In genomic region chrX:38052096-38052495, GRCh38 we compare ENCODE assay signal across 10 cellular contexts. TPM values are rescaled to one million over a fixed set of nuclear protein-coding genes. Genes with fewer than 3 reads are reported as not detected.
DNase-seq lines count a peak whose midpoint lies in the region; ATAC-seq and TF ChIP-seq lines count a peak whose summit lies in the region.
"Had no signal": no experiment of that assay in that cellular context is flagged by ENCODE, and none has a peak within 500 bp of the region (broad histone marks: within the 10 kb centered on the region; RNA-seq: fewer than 3 reads in every experiment).

No MANE protein-coding gene starts in this region.

- H3K79me2 ChIP-seq in GM23248 (ENCODE audit: insufficient read depth) = no peaks in the 10 kb centered on the region

- no peak overlapping the region for H3K4me2 ChIP-seq in GM23248 (ENCODE audit: unreplicated experiment)

- H3K4me3 ChIP-seq in AG04449 (ENCODE audit: low read depth, low read length) (no peak overlapping the region), GM23248 (no peak overlapping the region), fibroblast of pulmonary artery (replicated peaks; ENCODE audit: low read depth, low read length) (no peak overlapping the region), left ventricle myocardium inferior (no peak overlapping the region)
- H3K4me3 ChIP-seq: adrenal gland had no signal

- POLR2A ChIA-PET in AG04449 (lab: Yijun Ruan, JAX) = no interaction called here

- peaks cover 15% of the 10 kb centered on the region; the same call in 1 of the 2 replicates for H3F3A ChIP-seq in GM23248 (ENCODE audit: insufficient read depth)

- TF ChIP-seq CTCF in AG04449 (IDR thresholded peaks at IDR 0.05; ENCODE audit: insufficient read depth, low read length, missing control alignments) (no peak), fibroblast of pulmonary artery (IDR thresholded peaks at IDR 0.05; ENCODE audit: low read length, missing control alignments) (no peak), left ventricle myocardium inferior (IDR thresholded peaks at IDR 0.05; ENCODE audit: borderline replicate concordance) (no peak)

- H2AFZ ChIP-seq in GM23248 = no peak overlapping the region

- H3K9ac ChIP-seq in GM23248 = no peak overlapping the region

- H3K9me2 ChIP-seq in GM23248 (ENCODE audit: insufficient read depth) = no peaks in the 10 kb centered on the region

- H3K27me3 ChIP-seq in GM23248 (replicated peaks; ENCODE audit: insufficient read depth) (no peaks in the 10 kb centered on the region), left ventricle myocardium inferior (ENCODE audit: low read depth) (no peaks in the 10 kb centered on the region)
- H3K27me3 ChIP-seq: adrenal gland had no signal

- CTCF ChIA-PET in AG04449 (lab: Yijun Ruan, JAX) = no interaction called here

- no peaks in the 10 kb centered on the region for H3K36me3 ChIP-seq in GM23248 (ENCODE audit: low read depth)
- H3K36me3 ChIP-seq in left ventricle myocardium inferior = no peaks in the 10 kb centered on the region
- H3K36me3 ChIP-seq: adrenal gland had no signal

- H4K20me1 ChIP-seq in GM23248 (ENCODE audit: insufficient read depth) = no peaks in the 10 kb centered on the region

- H3K4me1 ChIP-seq in GM23248 (ENCODE audit: insufficient read depth) (peaks cover 23% of the 10 kb centered on the region), left ventricle myocardium inferior (no peaks in the 10 kb centered on the region)
- H3K4me1 ChIP-seq: adrenal gland had no signal

- H3K9me3 ChIP-seq in GM23248 (ENCODE audit: low read depth) = no peaks in the 10 kb centered on the region
- no peaks in the 10 kb centered on the region for H3K9me3 ChIP-seq in left ventricle myocardium inferior (replicated peaks)
- H3K9me3 ChIP-seq: adrenal gland had no signal

- WGBS in GM23248 (ENCODE audit: low coverage in 1 of 2, low lambda C conversion rate in 2 of 2, missing lambda C conversion rate in 2 of 2), 2 experiments = 0% methylated on average over 1 of the region's 1 CpG

- intact Hi-C loops in left ventricle myocardium inferior (cut with micrococcal nuclease) = no loop called here

- H3K27ac ChIP-seq in GM23248 (peak overlapping the region; percentile 58), left ventricle myocardium inferior (replicated peaks) (no peak overlapping the region)
- H3K27ac ChIP-seq: adrenal gland had no signal

- DNase-seq in AG04449 (ENCODE audit: low read depth, low spot score) (peak; percentile 44), GM23248 (peak; percentile 83), RPMI7951 (ENCODE audit: low read depth) (peak; percentile 95), fibroblast of pulmonary artery (ENCODE audit: low read depth) (peak; percentile 83), left ventricle myocardium inferior (no peak), NCI-H69 (lab: John Stamatoyannopoulos, UW) (no peak), mucosa of gallbladder (ENCODE audit: low spot score) (no peak)
- DNase-seq: midbrain had no signal

- no peak for ATAC-seq in GM21360 (IDR thresholded peaks at IDR 0.05; ENCODE audit: unreplicated experiment)

- in situ Hi-C loops in GM23248 (cut with MboI) = no loop called here

RNA-seq across cellular contexts. Expression of gene SYTL5, which starts 45.7 kb away (rescaled TPM):
- not detected in 2 replicates for total RNA-seq in GM23248 (2014; rRNA removed; shearing (Covaris generic))
- not detected in 2 replicates for polyA plus RNA-seq in GM23248 (2016; fragmentation: Nextera tagmentation; extraction: Ambion mirVana)
- total RNA-seq in RPMI7951 (2014; rRNA removed; shearing (Covaris generic)) = 4.2 and 4.3 TPM in 2 replicates
- total RNA-seq in left ventricle myocardium inferior (0.41 TPM), mucosa of gallbladder (3.1 TPM)

Comparison
In these comparisons a context has a peak if more than half of its experiments do, and no peak if none do; other contexts are left out.
1. DNase-seq: peak in AG04449 (single experiment), GM23248 (single experiment), RPMI7951 (single experiment) and fibroblast of pulmonary artery (single experiment); none in left ventricle myocardium inferior (single experiment), NCI-H69 (single experiment) and mucosa of gallbladder (single experiment).